In the genomic region with DNA sequence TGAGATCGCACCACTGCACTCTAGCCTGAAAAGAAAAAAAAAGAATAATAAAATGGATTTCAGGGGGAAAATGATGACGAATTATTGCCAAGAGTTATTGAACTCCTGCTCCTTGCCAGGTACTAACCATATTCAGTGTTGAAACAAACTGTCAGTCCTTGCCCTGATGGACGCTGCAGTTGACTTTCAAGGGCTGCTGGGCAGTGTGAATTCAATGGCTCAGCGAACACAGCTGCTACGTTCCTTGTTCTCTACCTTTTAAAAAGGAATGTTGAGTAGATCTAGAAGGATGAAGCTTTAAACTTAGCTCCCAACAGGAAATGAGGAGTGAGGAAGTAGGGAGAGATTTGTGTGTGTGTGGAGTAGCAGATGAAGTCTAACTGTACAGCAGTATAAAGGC, we compare ENCODE assay signal across 32 cellular contexts. TPM values are rescaled to one million over a fixed set of nuclear protein-coding genes. Genes with fewer than 3 reads are reported as not detected.
A peak's percentile ranks its signal among the peaks of the same experiment; 100 is the strongest.
DNase-seq lines count a peak whose midpoint lies in the region; ATAC-seq, FAIRE-seq and TF ChIP-seq lines count a peak whose summit lies in the region.
"Had no signal": no experiment of that assay in that cellular context is flagged by ENCODE, and none has a peak within 500 bp of the region (broad histone marks: within the 10 kb centered on the region; RNA-seq: fewer than 3 reads in every experiment).

No MANE protein-coding gene starts in this region.

- H3K36me3 Mint-ChIP-seq in CD4-positive, alpha-beta T cell (ENCODE audit: low read depth): no peaks in the 10 kb centered on the region
- H3K36me3 Mint-ChIP-seq in activated naive CD4-positive, alpha-beta T cell treated with anti-CD3 and anti-CD28 coated beads, Interleukin-2, amount 50 U/mL, for 72 hours: no peaks in the 10 kb centered on the region
- H3K36me3 Mint-ChIP-seq: brain; CD8-positive, alpha-beta T cell; stimulated activated memory B cell treated with anti-CD40 and anti-IgM and Interleukin-4, amounts not matched to agents 10 μg/mL and 1 μg/mL and 100 μg/mL, for 72 hours had no signal

- TF ChIP-seq CTCF in left ventricle myocardium inferior (IDR thresholded peaks at IDR 0.05; ENCODE audit: borderline replicate concordance) (no peak), kidney (IDR thresholded peaks at IDR 0.05; ENCODE audit: borderline replicate concordance, extremely low read depth, insufficient read depth) (no peak), psoas muscle (IDR thresholded peaks at IDR 0.05) (no peak)
- TF ChIP-seq CTCF in CD4-positive, alpha-beta T cell (IDR thresholded peaks at IDR 0.05): no peak

- peaks cover 100% of the 10 kb centered on the region for H3K4me1 ChIP-seq in left ventricle myocardium inferior
- peaks cover 17 to 28% of the 10 kb centered on the region in 2 donors for H3K4me1 ChIP-seq in kidney (ENCODE audit: control insufficient read depth in 1 of 2, insufficient read depth in 1 of 2, low read depth in 1 of 2, low read length in 2 of 2)
- peaks cover 76% of the 10 kb centered on the region for H3K4me1 ChIP-seq in psoas muscle

- H3K9me3 Mint-ChIP-seq in CD4-positive, alpha-beta T cell: no peaks in the 10 kb centered on the region
- H3K9me3 Mint-ChIP-seq in activated naive CD4-positive, alpha-beta T cell treated with anti-CD3 and anti-CD28 coated beads, Interleukin-2, amount 50 U/mL, for 72 hours: peaks cover 0 to 12% of the 10 kb centered on the region in 2 donors
- H3K9me3 Mint-ChIP-seq: activated CD8-positive, alpha-beta T cell treated with anti-CD3 and anti-CD28 coated beads for 36 hours; activated naive CD4-positive, alpha-beta T cell treated with anti-CD3 and anti-CD28 coated beads for 36 hours; activated T-helper 1 cell treated with anti-CD3 and anti-CD28 coated beads, Interleukin-12 subunit alpha, Interleukin-12 subunit beta, Interleukin-2, Interleukin-4 antibody, amounts not matched to agents 30 ng/mL and 10 ng/mL and 1 ng/mL, durations not matched to agents 14 hours and 24 hours and 36 hours; brain; CD8-positive, alpha-beta T cell; stimulated activated memory B cell treated with anti-CD40 and anti-IgM and Interleukin-4, amounts not matched to agents 10 μg/mL and 1 μg/mL and 100 μg/mL, for 72 hours had no signal

- intact Hi-C loops in left ventricle myocardium inferior (cut with micrococcal nuclease): no loop called here
- intact Hi-C loops in Right ventricle myocardium superior (cut with DNase I): no loop called here
- intact Hi-C loops in kidney (cut with DNase I): no loop called here
- intact Hi-C loops in psoas muscle (cut with DNase I): no loop called here
- intact Hi-C loops in sciatic nerve (cut with DNase I): no loop called here
- intact Hi-C loops in CD4-positive, alpha-beta T cell (cut with DNase I, micrococcal nuclease): no loop called here

- H3K4me3 ChIP-seq in left ventricle myocardium inferior (no peak overlapping the region), kidney (ENCODE audit: low read length in 2 of 2) (no peak overlapping the region), psoas muscle (no peak overlapping the region)
- H3K4me3 ChIP-seq: A549, adrenal gland, K562 had no signal

- no peak for TF ChIP-seq POLR2A in GM12892 (IDR thresholded peaks at IDR 0.05; ENCODE audit: low read depth, low read length)

- ATAC-seq in Right ventricle myocardium superior (ENCODE audit: poor library complexity) (no peak), psoas muscle (no peak), sciatic nerve (no peak)
- ATAC-seq in CD4-positive, alpha-beta T cell (ENCODE audit: poor library complexity): no peak
- ATAC-seq in activated naive CD4-positive, alpha-beta T cell treated with anti-CD3 and anti-CD28 coated beads, Interleukin-2, amount 50 U/mL, for 72 hours: no peak
- ATAC-seq: A549; activated CD4-positive, alpha-beta T cell treated with anti-CD3 and anti-CD28 coated beads for 36 hours; activated CD8-positive, alpha-beta T cell treated with anti-CD3 and anti-CD28 coated beads for 36 hours; CD8-positive, alpha-beta T cell; K562; stimulated activated memory B cell treated with anti-CD40 and anti-IgM and Interleukin-4, amounts not matched to agents 10 μg/mL and 1 μg/mL and 100 μg/mL, for 72 hours had no signal

- CTCF ChIA-PET in CD4-positive, alpha-beta T cell (lab: Charles Lee): no interaction called here

- no peaks in the 10 kb centered on the region for H3K4me1 Mint-ChIP-seq in CD4-positive, alpha-beta T cell (ENCODE audit: low read depth)
- H3K4me1 Mint-ChIP-seq: activated CD4-positive, alpha-beta T cell treated with anti-CD3 and anti-CD28 coated beads for 36 hours; stimulated activated memory B cell treated with anti-CD40 and anti-IgM and Interleukin-4, amounts not matched to agents 10 μg/mL and 1 μg/mL and 100 μg/mL, for 72 hours had no signal

- H3K36me3 ChIP-seq in left ventricle myocardium inferior (no peaks in the 10 kb centered on the region), kidney (ENCODE audit: control insufficient read depth in 1 of 2, insufficient read depth in 2 of 2, low read length in 2 of 2) (no peaks in the 10 kb centered on the region), psoas muscle (ENCODE audit: insufficient read depth in 1 of 2, low read depth in 1 of 2) (no peaks in the 10 kb centered on the region)
- H3K36me3 ChIP-seq: adrenal gland had no signal

- H3K4me3 Mint-ChIP-seq in CD4-positive, alpha-beta T cell: no peak overlapping the region
- H3K4me3 Mint-ChIP-seq: activated CD4-positive, alpha-beta T cell treated with anti-CD3 and anti-CD28 coated beads for 36 hours; activated CD8-positive, alpha-beta T cell treated with anti-CD3 and anti-CD28 coated beads for 36 hours; activated naive CD4-positive, alpha-beta T cell treated with anti-CD3 and anti-CD28 coated beads for 36 hours; activated T-helper 1 cell treated with anti-CD3 and anti-CD28 coated beads, Interleukin-12 subunit alpha, Interleukin-12 subunit beta, Interleukin-2, Interleukin-4 antibody, amounts not matched to agents 30 ng/mL and 10 ng/mL and 1 ng/mL, durations not matched to agents 14 hours and 24 hours and 36 hours; CD8-positive, alpha-beta T cell; stimulated activated memory B cell treated with anti-CD40 and anti-IgM and Interleukin-4, amounts not matched to agents 10 μg/mL and 1 μg/mL and 100 μg/mL, for 72 hours had no signal

- H3K9ac ChIP-seq in kidney (ENCODE audit: low read length in 2 of 2): no peak overlapping the region

- H3K27ac ChIP-seq in left ventricle myocardium inferior (replicated peaks) (peak overlapping the region; percentile 91), kidney (ENCODE audit: low read depth in 2 of 2, low read length in 2 of 2) (peak overlapping the region; percentile 53 to 63), psoas muscle (peak overlapping the region; percentile 90)
- H3K27ac ChIP-seq in CD4-positive, alpha-beta T cell (ENCODE audit: low read depth, low read length): no peak overlapping the region
- H3K27ac ChIP-seq: adrenal gland had no signal

- no peaks in the 10 kb centered on the region for H3K27me3 ChIP-seq in left ventricle myocardium inferior (ENCODE audit: low read depth)
- no peaks in the 10 kb centered on the region for H3K27me3 ChIP-seq in psoas muscle (ENCODE audit: insufficient read depth in 3 of 3, low read length in 2 of 3)
- H3K27me3 ChIP-seq in CD4-positive, alpha-beta T cell (ENCODE audit: control insufficient read depth, insufficient read depth, low read length): no peaks in the 10 kb centered on the region
- H3K27me3 ChIP-seq: adrenal gland had no signal

- no peak overlapping the region for H3K27ac Mint-ChIP-seq in CD4-positive, alpha-beta T cell
- H3K27ac Mint-ChIP-seq in activated naive CD4-positive, alpha-beta T cell treated with anti-CD3 and anti-CD28 coated beads, Interleukin-2, amount 50 U/mL, for 72 hours: no peak overlapping the region
- H3K27ac Mint-ChIP-seq: activated CD4-positive, alpha-beta T cell treated with anti-CD3 and anti-CD28 coated beads for 36 hours; activated CD8-positive, alpha-beta T cell treated with anti-CD3 and anti-CD28 coated beads for 36 hours; activated naive CD4-positive, alpha-beta T cell treated with anti-CD3 and anti-CD28 coated beads for 36 hours; activated T-helper 1 cell treated with anti-CD3 and anti-CD28 coated beads, Interleukin-12 subunit alpha, Interleukin-12 subunit beta, Interleukin-2, Interleukin-4 antibody, amounts not matched to agents 30 ng/mL and 10 ng/mL and 1 ng/mL, durations not matched to agents 14 hours and 24 hours and 36 hours; CD8-positive, alpha-beta T cell; stimulated activated memory B cell treated with anti-CD40 and anti-IgM and Interleukin-4, amounts not matched to agents 10 μg/mL and 1 μg/mL and 100 μg/mL, for 72 hours had no signal

- no peak for FAIRE-seq in kidney (lab: Jason Lieb, UNC)
- no peak for FAIRE-seq in GM12892 (lab: Jason Lieb, UNC)
- FAIRE-seq: A549, GM18507, GM19239, H54, K562, keratinocyte had no signal

- H3K27me3 Mint-ChIP-seq in CD4-positive, alpha-beta T cell: no peaks in the 10 kb centered on the region
- H3K27me3 Mint-ChIP-seq: activated CD8-positive, alpha-beta T cell treated with anti-CD3 and anti-CD28 coated beads for 36 hours; brain; stimulated activated memory B cell treated with anti-CD40 and anti-IgM and Interleukin-4, amounts not matched to agents 10 μg/mL and 1 μg/mL and 100 μg/mL, for 72 hours had no signal

- H3K9me3 ChIP-seq in left ventricle myocardium inferior (replicated peaks) (no peaks in the 10 kb centered on the region), kidney (ENCODE audit: control insufficient read depth in 1 of 2, low read length in 2 of 2) (no peaks in the 10 kb centered on the region), psoas muscle (no peaks in the 10 kb centered on the region)
- no peaks in the 10 kb centered on the region for H3K9me3 ChIP-seq in CD4-positive, alpha-beta T cell (ENCODE audit: control insufficient read depth, low read length)
- H3K9me3 ChIP-seq: A549, adrenal gland had no signal

- WGBS in psoas muscle, 3 donors: 80 to 86% (median 86%) methylated on average over 5 of the region's 5 CpGs

- POLR2A ChIA-PET in CD4-positive, alpha-beta T cell (lab: Charles Lee): no interaction called here

- DNase-seq in left ventricle myocardium inferior (no peak), Right ventricle myocardium superior (no peak), kidney (no peak), psoas muscle (no peak), sciatic nerve (ENCODE audit: low spot score) (no peak), GM12892 (ENCODE audit: insufficient read length) (no peak)
- no peak for DNase-seq in CD4-positive, alpha-beta T cell
- no peak for DNase-seq in activated naive CD4-positive, alpha-beta T cell treated with anti-CD3 and anti-CD28 coated beads, Interleukin-2, amount 50 U/mL, for 72 hours (ENCODE audit: low spot score in 2 of 2)
- DNase-seq: activated CD4-positive, alpha-beta T cell treated with anti-CD3 and anti-CD28 coated beads for 36 hours; activated CD8-positive, alpha-beta memory T cell treated with anti-CD3 and anti-CD28 coated beads, Interleukin-2, amount 50 U/mL, for 48 hours; activated CD8-positive, alpha-beta T cell treated with anti-CD3 and anti-CD28 coated beads for 36 hours; activated naive CD4-positive, alpha-beta T cell treated with anti-CD3 and anti-CD28 coated beads for 36 hours; adrenal gland; CD8-positive, alpha-beta T cell; effector CD4-positive, alpha-beta T cell; mesenchymal stem cell; NCI-H1048; NCI-H1694 treated with DMSO at 0.1 percent for 48 hours; NCI-H446; NCI-H82; RPMI8226; stimulated activated CD4-positive, alpha-beta T cell treated with anti-CD3 and anti-CD28 coated beads, Interleukin-15, amount 100 ng/mL, for 24 hours; T1000 had no signal

RNA-seq across cellular contexts. Expression of gene LIMCH1, which starts 2.7 kb away (rescaled TPM):
- total RNA-seq in left ventricle myocardium inferior: 382 TPM
- 272 TPM for total RNA-seq in Right ventricle myocardium superior
- total RNA-seq in kidney: 83.9 TPM
- 19.9 TPM for polyA plus RNA-seq in kidney (ENCODE audit: insufficient read depth, low read depth, low replicate concordance)
- 100 to 1,000 TPM; 169 to 279 (median 185) TPM for total RNA-seq in psoas muscle
- polyA plus RNA-seq in psoas muscle: 10 to 100 TPM; 14.2 to 51.2 (median 26.5) TPM
- 195 TPM for total RNA-seq in sciatic nerve
- 0.28 TPM for polyA plus RNA-seq in GM12892 (2012; ENCODE audit: missing spikeins)
- total RNA-seq in CD4-positive, alpha-beta T cell: not detected
- total RNA-seq in activated naive CD4-positive, alpha-beta T cell treated with anti-CD3 and anti-CD28 coated beads, Interleukin-2, amount 50 U/mL, for 72 hours: not detected
- total RNA-seq: activated CD4-positive, alpha-beta T cell treated with anti-CD3 and anti-CD28 coated beads for 36 hours; activated CD8-positive, alpha-beta T cell treated with anti-CD3 and anti-CD28 coated beads for 36 hours; activated naive CD4-positive, alpha-beta T cell treated with anti-CD3 and anti-CD28 coated beads for 36 hours; activated T-helper 1 cell treated with anti-CD3 and anti-CD28 coated beads, Interleukin-12 subunit alpha, Interleukin-12 subunit beta, Interleukin-2, Interleukin-4 antibody, amounts not matched to agents 30 ng/mL and 10 ng/mL and 1 ng/mL, durations not matched to agents 14 hours and 24 hours and 36 hours; CD8-positive, alpha-beta T cell had no signal
- polyA plus RNA-seq: K562 had no signal

Comparison
In these comparisons a context has a peak if more than half of its experiments do, and no peak if none do; other contexts are left out.
1. RNA of gene LIMCH1, which starts 2.7 kb away (total RNA-seq): 382 TPM in left ventricle myocardium inferior (single experiment), 272 TPM in Right ventricle myocardium superior (single experiment), 195 TPM in sciatic nerve (single experiment), 169 to 279 TPM in psoas muscle and 83.9 TPM in kidney (single experiment); not detected in activated naive CD4-positive, alpha-beta T cell treated with anti-CD3 and anti-CD28 coated beads, Interleukin-2, amount 50 U/mL, for 72 hours and not detected in CD4-positive, alpha-beta T cell; every median in the first group is over 10 times any median in the second.